In the genomic region with DNA sequence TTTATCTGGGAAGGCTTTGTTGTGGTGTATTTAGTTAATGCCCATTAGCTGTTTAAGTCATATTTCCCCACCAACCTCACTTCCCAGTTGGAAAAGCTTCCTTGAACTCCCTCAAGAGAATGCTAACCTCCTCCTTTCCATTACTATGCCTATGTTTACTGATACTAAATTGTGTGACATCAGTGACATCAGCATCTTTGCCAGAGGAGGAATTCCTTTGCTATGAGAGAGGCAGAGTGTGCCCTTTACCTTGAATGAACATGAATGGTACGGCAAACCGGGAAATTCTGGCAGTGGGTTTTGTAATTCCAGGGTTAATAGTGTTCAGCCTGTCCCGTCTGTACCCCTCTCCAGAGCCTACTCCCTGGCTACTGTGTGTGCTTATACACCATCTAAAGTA, we compare ENCODE assay signal across 20 cellular contexts.
"Had no signal": no experiment of that assay in that cellular context is flagged by ENCODE, and none has a peak within 500 bp of the region (broad histone marks: within the 10 kb centered on the region; RNA-seq: fewer than 3 reads in every experiment).

No MANE protein-coding gene starts in this region.

- H3K4me1 ChIP-seq: body of pancreas, right atrium auricular region, transverse colon had no signal

- H3K27me3 Mint-ChIP-seq: activated B cell treated with CpG ODN at 0.5 μM for 24 hours; activated CD4-positive, alpha-beta T cell treated with anti-CD3 and anti-CD28 coated beads, Interleukin-2, amount 10 ng/mL, durations not matched to agents 24 days and 14 days; activated naive CD4-positive, alpha-beta T cell treated with anti-CD3 and anti-CD28 coated beads, Interleukin-2, amount 50 U/mL, for 24 hours had no signal

- H3K9me3 ChIP-seq: body of pancreas, right atrium auricular region, transverse colon had no signal

- H3K9me3 Mint-ChIP-seq: nephron had no signal

- DNase-seq: activated B cell treated with CpG ODN at 0.5 μM for 24 hours; activated CD4-positive, alpha-beta T cell treated with anti-CD3 and anti-CD28 coated beads, Interleukin-2, amount 10 ng/mL, durations not matched to agents 24 days and 14 days; amniotic stem cell; body of pancreas; cortex of kidney; effector CD4-positive, alpha-beta T cell; foreskin melanocyte; head of caudate nucleus; kidney glomerular epithelial cell; mesenchymal stem cell; occipital lobe; stimulated activated CD4-positive, alpha-beta T cell treated with anti-CD3 and anti-CD28 coated beads, Interleukin-4, amount 100 ng/mL, for 1 hour; stimulated activated naive CD4-positive, alpha-beta T cell; transverse colon had no signal

- H3K27ac Mint-ChIP-seq: activated CD4-positive, alpha-beta T cell treated with anti-CD3 and anti-CD28 coated beads, Interleukin-2, amount 10 ng/mL, durations not matched to agents 24 days and 14 days; activated naive CD4-positive, alpha-beta T cell treated with anti-CD3 and anti-CD28 coated beads, Interleukin-2, amount 50 U/mL, for 24 hours; activated T-helper 2 cell treated with anti-CD3 and anti-CD28 coated beads, Interferon-gamma antibody, Interleukin-2, Interleukin-4, amounts not matched to agents 10 μg/mL and 5 μg/mL and 100 μg/mL, durations not matched to agents 14 hours and 24 hours and 36 hours; nephron had no signal

- H3K4me3 Mint-ChIP-seq: activated B cell treated with CpG ODN at 0.5 μM for 24 hours; activated CD4-positive, alpha-beta T cell treated with anti-CD3 and anti-CD28 coated beads, Interleukin-2, amount 10 ng/mL, durations not matched to agents 24 days and 14 days; activated naive CD4-positive, alpha-beta T cell treated with anti-CD3 and anti-CD28 coated beads, Interleukin-2, amount 50 U/mL, for 24 hours; nephron had no signal

- H3K36me3 ChIP-seq: right atrium auricular region, transverse colon had no signal

- H3K27ac ChIP-seq: body of pancreas, right atrium auricular region had no signal

- H3K4me1 Mint-ChIP-seq: nephron had no signal

- ATAC-seq: body of pancreas had no signal

- FAIRE-seq: endothelial cell of umbilical vein, TTC549 had no signal

- H3K4me3 ChIP-seq: body of pancreas, right atrium auricular region, transverse colon had no signal

- H3K27me3 ChIP-seq: body of pancreas, right atrium auricular region, transverse colon had no signal
